In genomic region chr5:90940227-90940995, GRCh38 we compare ENCODE assay signal across 8 cellular contexts.
DNase-seq lines count a peak whose midpoint lies in the region; ATAC-seq and TF ChIP-seq lines count a peak whose summit lies in the region.

No MANE protein-coding gene starts in this region.

- no peak overlapping the region for H2BK12ac ChIP-seq in mesenchymal stem cell (ENCODE audit: low read length in 2 of 2)

- H3K4me3 ChIP-seq in BLaER1 (no peak overlapping the region), mesenchymal stem cell (ENCODE audit: insufficient read depth in 1 of 2, low read depth in 1 of 2, low read length in 2 of 2) (no peak overlapping the region), upper lobe of right lung (no peak overlapping the region)

- peak; percentile 100 for ATAC-seq in GM18909 (IDR thresholded peaks at IDR 0.05; ENCODE audit: poor library complexity, unreplicated experiment)
- ATAC-seq in HG03039 (IDR thresholded peaks at IDR 0.05; ENCODE audit: unreplicated experiment): peak; percentile 98
- peak; percentile 53 for ATAC-seq in upper lobe of right lung

- no peaks in the 10 kb centered on the region for H3K79me1 ChIP-seq in mesenchymal stem cell (replicated peaks; ENCODE audit: low read length, poor library complexity, severe bottlenecking)

- no peaks in the 10 kb centered on the region for H4K20me1 ChIP-seq in BLaER1

- H3K4me1 ChIP-seq in BLaER1 (peaks cover 27% of the 10 kb centered on the region), mesenchymal stem cell (ENCODE audit: control insufficient read depth, insufficient read depth, low read depth, low read length) (no peaks in the 10 kb centered on the region), upper lobe of right lung (no peaks in the 10 kb centered on the region)

- no peak overlapping the region for H2BK120ac ChIP-seq in mesenchymal stem cell (ENCODE audit: low read depth, low read length)

- H3K23ac ChIP-seq in mesenchymal stem cell (ENCODE audit: low read length in 2 of 2): no peak overlapping the region

- H3K18ac ChIP-seq in mesenchymal stem cell (ENCODE audit: low read depth in 1 of 2, low read length in 2 of 2): no peak overlapping the region

- no peak overlapping the region for H2AFZ ChIP-seq in mesenchymal stem cell (ENCODE audit: low read depth, low read length)

- DNase-seq in NCI-H2227 treated with DMSO at 0.1 percent for 48 hours (lab: John Stamatoyannopoulos, UW) (peak; percentile 48), astrocyte of the hippocampus (ENCODE audit: low read depth, low spot score) (peak; percentile 73), mesenchymal stem cell (peak; percentile 35), upper lobe of right lung (no peak), NCI-H187 treated with DMSO at 0.1 percent for 48 hours (lab: John Stamatoyannopoulos, UW) (no peak)

- H3K4ac ChIP-seq in mesenchymal stem cell (ENCODE audit: low read depth in 1 of 2, low read length in 2 of 2): no peak overlapping the region

- intact Hi-C loops in upper lobe of right lung (cut with DNase I): no loop called here

- H3K27ac ChIP-seq in BLaER1 (no peak overlapping the region), mesenchymal stem cell (ENCODE audit: low read length, poor library complexity, severe bottlenecking) (no peak overlapping the region), upper lobe of right lung (no peak overlapping the region)

- no peak overlapping the region for H3K9ac ChIP-seq in BLaER1
- H3K9ac ChIP-seq in mesenchymal stem cell (ENCODE audit: low read length): no peak overlapping the region

- H3K14ac ChIP-seq in mesenchymal stem cell (ENCODE audit: low read length in 2 of 2): no peak overlapping the region

- no peaks in the 10 kb centered on the region for H3K27me3 ChIP-seq in BLaER1
- H3K27me3 ChIP-seq in mesenchymal stem cell (ENCODE audit: control insufficient read depth in 1 of 2, insufficient read depth in 1 of 2, low read length in 2 of 2): no peaks in the 10 kb centered on the region
- H3K27me3 ChIP-seq in upper lobe of right lung: no peaks in the 10 kb centered on the region

- H2BK5ac ChIP-seq in mesenchymal stem cell (ENCODE audit: low read depth, low read length, poor library complexity, severe bottlenecking): no peak overlapping the region

- no peak for TF ChIP-seq CTCF in upper lobe of right lung (IDR thresholded peaks at IDR 0.05)

- H3K4me2 ChIP-seq in BLaER1 (peak overlapping the region; percentile 51), mesenchymal stem cell (ENCODE audit: low read length, poor library complexity, severe bottlenecking) (no peak overlapping the region)

- H2AK5ac ChIP-seq in mesenchymal stem cell (ENCODE audit: low read length, severe bottlenecking): no peak overlapping the region

- H3K36me3 ChIP-seq in BLaER1: no peaks in the 10 kb centered on the region
- H3K36me3 ChIP-seq in mesenchymal stem cell (ENCODE audit: control insufficient read depth in 1 of 2, insufficient read depth in 2 of 2, low read depth in 1 of 2, low read length in 2 of 2): no peaks in the 10 kb centered on the region
- no peaks in the 10 kb centered on the region for H3K36me3 ChIP-seq in upper lobe of right lung

- H2BK15ac ChIP-seq in mesenchymal stem cell (ENCODE audit: low read depth, poor library complexity, severe bottlenecking): no peak overlapping the region

- no peak overlapping the region for H4K8ac ChIP-seq in mesenchymal stem cell (ENCODE audit: low read length)

- H3K9me3 ChIP-seq in BLaER1 (no peaks in the 10 kb centered on the region), mesenchymal stem cell (ENCODE audit: control insufficient read depth, low read length) (no peaks in the 10 kb centered on the region), upper lobe of right lung (no peaks in the 10 kb centered on the region)

- WGBS in mesenchymal stem cell: 6% methylated on average over 1 of the region's 1 CpG

- no peak overlapping the region for H4K91ac ChIP-seq in mesenchymal stem cell (ENCODE audit: low read length)

Comparison
In these comparisons a context has a peak if more than half of its experiments do, and no peak if none do; other contexts are left out.
1. DNase-seq: peak in NCI-H2227 treated with DMSO at 0.1 percent for 48 hours (single experiment), astrocyte of the hippocampus (single experiment) and mesenchymal stem cell (single experiment); none in upper lobe of right lung (single experiment) and NCI-H187 treated with DMSO at 0.1 percent for 48 hours (single experiment).
2. Peak in every context shown above with its lines, with median percentiles within 50 percentile points of each other: ATAC-seq.